In the genomic region with DNA sequence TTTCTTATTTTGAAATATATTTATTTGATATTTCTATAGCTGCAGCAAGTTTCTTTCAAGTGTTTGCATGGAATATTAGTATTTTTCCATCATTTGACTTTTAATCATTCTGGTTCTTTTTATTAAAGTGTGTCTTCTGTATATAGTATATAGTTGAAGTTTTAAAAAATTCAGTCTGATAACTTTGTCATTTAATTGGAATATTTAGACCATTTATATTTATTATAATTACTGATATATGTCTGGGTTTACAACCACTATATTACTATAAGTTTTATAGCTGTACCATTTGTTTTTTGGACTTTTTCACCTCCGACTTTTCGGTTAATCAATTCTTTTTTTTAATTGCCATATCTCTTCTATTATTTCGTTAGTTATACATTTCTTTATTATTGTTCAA, we compare ENCODE assay signal across 26 cellular contexts. TPM values are rescaled to one million over a fixed set of nuclear protein-coding genes. Genes with fewer than 3 reads are reported as not detected.
DNase-seq lines count a peak whose midpoint lies in the region; ATAC-seq, FAIRE-seq and TF ChIP-seq lines count a peak whose summit lies in the region.
"Had no signal": no experiment of that assay in that cellular context is flagged by ENCODE, and none has a peak within 500 bp of the region (broad histone marks: within the 10 kb centered on the region; RNA-seq: fewer than 3 reads in every experiment).

No MANE protein-coding gene starts in this region.

- H3K9ac ChIP-seq in K562 (ENCODE audit: insufficient read depth in 1 of 2, low read depth in 2 of 2, low read length in 2 of 2), result no peak overlapping the region
- H3K9ac ChIP-seq: BLaER1 had no signal

- H4K20me1 ChIP-seq in K562 (replicated peaks; ENCODE audit: control insufficient read depth, insufficient read depth, low read length), result no peaks in the 10 kb centered on the region
- H4K20me1 ChIP-seq: BLaER1 had no signal

- intact Hi-C loops in K562 (cut with micrococcal nuclease) (no loop called here), pancreas (cut with DNase I) (no loop called here), body of pancreas (cut with DNase I) (no loop called here)

- H3K27me3 ChIP-seq in K562 (ENCODE audit: control insufficient read depth in 2 of 2, insufficient read depth in 2 of 2, low read length in 2 of 2), result peaks cover 4 to 16% of the 10 kb centered on the region in 2 experiments; a peak in 3 of 5 replicates
- H3K27me3 ChIP-seq in pancreas, result no peaks in the 10 kb centered on the region
- H3K27me3 ChIP-seq in body of pancreas, result no peaks in the 10 kb centered on the region
- H3K27me3 ChIP-seq: BLaER1 had no signal

- no peak overlapping the region for H3K27ac ChIP-seq in K562 (ENCODE audit: extremely low read depth, low read depth, low read length)
- H3K27ac ChIP-seq in pancreas, result no peak overlapping the region
- no peak overlapping the region for H3K27ac ChIP-seq in body of pancreas
- H3K27ac ChIP-seq: 22Rv1, BLaER1 had no signal

- TF ChIP-seq CTCF in K562 (IDR thresholded peaks at IDR 0.05 in 2 of 3, conservative IDR thresholded peaks at IDR 0.05 in 1 of 3; ENCODE audit: insufficient read depth in 2 of 3, low read depth in 1 of 3, low read length in 3 of 3) (no peak), pancreas (IDR thresholded peaks at IDR 0.05) (no peak), body of pancreas (IDR thresholded peaks at IDR 0.05) (no peak)

- peak; percentile 6 for FAIRE-seq in A204.1 (lab: Jason Lieb, UNC)
- no peak for FAIRE-seq in K562 (lab: Jason Lieb, UNC)
- peak; percentile 57 for FAIRE-seq in pancreas (lab: Jason Lieb, UNC)
- FAIRE-seq: GM12878, GM12892, GM18507 had no signal

- CTCF ChIA-PET in K562 (lab: Yijun Ruan, JAX; ENCODE audit: low intra/inter-chr PET ratio), result interaction anchor here (0.6 kb wide), 1 partner anchor 47 kb away, joined by 4 read pairs; no protein-coding TSS in a partner anchor
- CTCF ChIA-PET in activated naive CD4-positive, alpha-beta T cell treated with anti-CD3 and anti-CD28 coated beads, Interleukin-2, amount 10 ng/mL, durations not matched to agents 7 days and 5 days (lab: Charles Lee), result no interaction called here

- POLR2A ChIA-PET in K562 (lab: Yijun Ruan, JAX), result interaction anchor here (2.0 kb wide), 1 partner anchor 10 kb away, joined by 5 read pairs; no protein-coding TSS in a partner anchor

- H3K79me2 ChIP-seq in K562 (ENCODE audit: control insufficient read depth, insufficient read depth, low read length), result no peaks in the 10 kb centered on the region

- DNase-seq in K562 (ENCODE audit: extremely low read depth in 1 of 4, low spot score in 3 of 4) (no peak), pancreas (no peak), body of pancreas (no peak)
- DNase-seq in activated naive CD4-positive, alpha-beta T cell treated with anti-CD3 and anti-CD28 coated beads, Interleukin-2, amount 10 ng/mL, durations not matched to agents 7 days and 5 days, result no peak
- DNase-seq: ACHN; BE2C; C1 segment of cervical spinal cord; CD4-positive, alpha-beta memory T cell; CD4-positive, CD25-positive, alpha-beta regulatory T cell; CD8-positive, alpha-beta memory T cell; COR-L47; DMS 273 treated with DMSO at 0.1 percent for 48 hours; DMS153; DMS53; DMS79; DND-41; EL; GDM1 had no signal

- no TSS peak for BruUV-seq in K562 (replicated peaks; lab: Mats Ljungman, UMichigan)

- ATAC-seq in K562 (no peak), pancreas (no peak), body of pancreas (no peak)
- ATAC-seq: GM12878 had no signal

- H3K4me1 Mint-ChIP-seq in activated naive CD4-positive, alpha-beta T cell treated with anti-CD3 and anti-CD28 coated beads, Interleukin-2, amount 10 ng/mL, durations not matched to agents 7 days and 5 days, result no peaks in the 10 kb centered on the region
- H3K4me1 Mint-ChIP-seq: CD14-positive monocyte; CD4-positive, alpha-beta memory T cell; CD4-positive, CD25-positive, alpha-beta regulatory T cell; CD8-positive, alpha-beta memory T cell had no signal

- no peak overlapping the region for H2AFZ ChIP-seq in K562 (ENCODE audit: low read depth, low read length)

- H3K27ac Mint-ChIP-seq in activated naive CD4-positive, alpha-beta T cell treated with anti-CD3 and anti-CD28 coated beads, Interleukin-2, amount 10 ng/mL, durations not matched to agents 7 days and 5 days, result no peak overlapping the region
- H3K27ac Mint-ChIP-seq: CD14-positive monocyte; CD4-positive, alpha-beta memory T cell; CD4-positive, CD25-positive, alpha-beta regulatory T cell; CD8-positive, alpha-beta memory T cell had no signal

- H3K9me3 ChIP-seq in K562 (replicated peaks; ENCODE audit: control insufficient read depth, insufficient read depth, low read depth, low read length) (no peaks in the 10 kb centered on the region), pancreas (no peaks in the 10 kb centered on the region), body of pancreas (no peaks in the 10 kb centered on the region)
- H3K9me3 ChIP-seq: BE2C had no signal

- 4% methylated on average over 3 of the region's 3 CpGs for WGBS in K562 (ENCODE audit: insufficient coverage, low coverage, missing lambda C conversion rate)
- WGBS in pancreas, 2 donors, result 52 to 59% methylated on average over 3 of the region's 3 CpGs
- WGBS in body of pancreas, 2 donors, result 59 to 86% methylated on average over 3 of the region's 3 CpGs

- no peaks in the 10 kb centered on the region for H3K9me3 Mint-ChIP-seq in activated naive CD4-positive, alpha-beta T cell treated with anti-CD3 and anti-CD28 coated beads, Interleukin-2, amount 10 ng/mL, durations not matched to agents 7 days and 5 days

- no peak for TF ChIP-seq EP300 in K562 (IDR thresholded peaks at IDR 0.05; ENCODE audit: low read length)

- no peak for TF ChIP-seq RAD21 in K562 (CRISPR knock-in tag; conservative IDR thresholded peaks at IDR 0.05 in 1 of 2, IDR thresholded peaks at IDR 0.05 in 1 of 2)

- no peaks in the 10 kb centered on the region for H3K36me3 ChIP-seq in K562 (ENCODE audit: control insufficient read depth, insufficient read depth, low read length)
- no peaks in the 10 kb centered on the region for H3K36me3 ChIP-seq in pancreas
- no peaks in the 10 kb centered on the region for H3K36me3 ChIP-seq in body of pancreas (replicated peaks in 1 of 2; ENCODE audit: insufficient read depth in 1 of 2, low read depth in 2 of 2)
- H3K36me3 ChIP-seq: BE2C, BLaER1 had no signal

- no peak overlapping the region for H3K4me3 Mint-ChIP-seq in activated naive CD4-positive, alpha-beta T cell treated with anti-CD3 and anti-CD28 coated beads, Interleukin-2, amount 10 ng/mL, durations not matched to agents 7 days and 5 days
- H3K4me3 Mint-ChIP-seq: CD14-positive monocyte; CD4-positive, alpha-beta memory T cell; CD4-positive, CD25-positive, alpha-beta regulatory T cell; CD8-positive, alpha-beta memory T cell had no signal

- no peaks in the 10 kb centered on the region for H3K36me3 Mint-ChIP-seq in activated naive CD4-positive, alpha-beta T cell treated with anti-CD3 and anti-CD28 coated beads, Interleukin-2, amount 10 ng/mL, durations not matched to agents 7 days and 5 days
- H3K36me3 Mint-ChIP-seq: CD14-positive monocyte; CD4-positive, alpha-beta memory T cell; CD4-positive, CD25-positive, alpha-beta regulatory T cell had no signal

- no peak overlapping the region for H3K4me2 ChIP-seq in K562 (ENCODE audit: insufficient read depth, low read length)
- H3K4me2 ChIP-seq: BLaER1 had no signal

- H3K4me1 ChIP-seq in K562 (replicated peaks in 1 of 2; ENCODE audit: control insufficient read depth in 2 of 2, insufficient read depth in 2 of 2, low read length in 2 of 2), result no peaks in the 10 kb centered on the region
- H3K4me1 ChIP-seq in pancreas, result no peaks in the 10 kb centered on the region
- H3K4me1 ChIP-seq in body of pancreas, result no peaks in the 10 kb centered on the region

- in situ Hi-C loops in K562 (cut with MboI), result no loop called here

- no peaks in the 10 kb centered on the region for H3K9me1 ChIP-seq in K562 (ENCODE audit: control insufficient read depth, insufficient read depth, low read length)

- peaks cover 20% of the 10 kb centered on the region for H3K27me3 Mint-ChIP-seq in activated naive CD4-positive, alpha-beta T cell treated with anti-CD3 and anti-CD28 coated beads, Interleukin-2, amount 10 ng/mL, durations not matched to agents 7 days and 5 days

- TF ChIP-seq POLR2A in K562 (conservative IDR thresholded peaks at IDR 0.05) (no peak), body of pancreas (IDR thresholded peaks at IDR 0.05) (no peak)

- H3K4me3 ChIP-seq in K562 (no peak overlapping the region), pancreas (no peak overlapping the region), body of pancreas (no peak overlapping the region)
- H3K4me3 ChIP-seq: BLaER1, GM12878 had no signal

TF ChIP-seq in K562, 482 proteins besides CTCF, POLR2A, EP300 and RAD21 (continues in another document):
- TF ChIP-seq, protein P1, sequence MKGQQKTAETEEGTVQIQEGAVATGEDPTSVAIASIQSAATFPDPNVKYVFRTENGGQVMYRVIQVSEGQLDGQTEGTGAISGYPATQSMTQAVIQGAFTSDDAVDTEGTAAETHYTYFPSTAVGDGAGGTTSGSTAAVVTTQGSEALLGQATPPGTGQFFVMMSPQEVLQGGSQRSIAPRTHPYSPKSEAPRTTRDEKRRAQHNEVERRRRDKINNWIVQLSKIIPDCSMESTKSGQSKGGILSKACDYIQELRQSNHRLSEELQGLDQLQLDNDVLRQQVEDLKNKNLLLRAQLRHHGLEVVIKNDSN (CRISPR knock-in tag; IDR thresholded peaks at IDR 0.05), result no peak
- no peak for TF ChIP-seq KDM4B (IDR thresholded peaks at IDR 0.05; ENCODE audit: borderline replicate concordance in 2 of 2, low read depth in 1 of 2)
- TF ChIP-seq ZNF507 (tag; conservative IDR thresholded peaks at IDR 0.05), result peak; percentile 98

RNA-seq across cellular contexts. Expression of a gene that starts 22.7 kb away (rescaled TPM):
- 0.21 TPM in 1 of 2 replicates, not detected in the other for total RNA-seq in K562 (2011; cell fraction: chromatin; rRNA removed; ENCODE audit: low replicate concordance)
- total RNA-seq in K562 (2011; cell fraction: nucleolus; rRNA removed), result 0.33 and 0.39 TPM in 2 replicates
- not detected in 2 replicates for total RNA-seq in K562 (2011; cell fraction: nucleoplasm; rRNA removed)
- total RNA-seq in K562 (2014; rRNA removed) (not detected in 2 replicates), K562 (2014; rRNA removed; fragmentation: Illumina TruSeq; extraction: Trizol) (not detected in 2 replicates), K562 (2015; rRNA removed; fragmentation: Illumina TruSeq; extraction: Trizol) (not detected in 2 replicates), K562 (2021) (0.13 TPM in 1 of 2 replicates, not detected in the other), pancreas (10 to 100 TPM in 2 of 6 donors, 1 to 10 TPM in 4; 1.8 to 12.4 (median 6.8) TPM), body of pancreas (10 to 100 TPM in 1 of 2 donors, 1 to 10 TPM in 1; 7.3 to 23.1 TPM)
- polyA plus RNA-seq in K562 (2011; rRNA removed) (0.39 TPM in 1 of 2 replicates, not detected in the other), K562 (2014; fragmentation: Illumina TruSeq; extraction: Trizol) (0.22 TPM in 1 of 2 replicates, not detected in the other), K562 (2014; fragmentation: Nextera tagmentation; extraction: Ambion mirVana) (not detected), K562 (2014; rRNA removed) (not detected in 2 replicates), pancreas (1 to 10 TPM; 1.5 to 3.6 TPM)
- 0.01 and 0.10 TPM in 2 replicates for polyA plus RNA-seq in K562 (2011; cell fraction: cytosol; rRNA removed)
- polyA plus RNA-seq in K562 (2011; cell fraction: nucleus; rRNA removed), result 0.16 and 0.38 TPM in 2 replicates
- 0.04 TPM in 1 of 2 replicates, not detected in the other for polyA plus RNA-seq in K562 (2012)
- 0.12 TPM in 1 of 2 replicates, not detected in the other for polyA minus RNA-seq in K562 (2011; rRNA and poly(A)+ RNA removed)
- not detected in 2 replicates for polyA minus RNA-seq in K562 (2011; cell fraction: cytosol; rRNA and poly(A)+ RNA removed)
- 0.11 and 0.27 TPM in 2 replicates for polyA minus RNA-seq in K562 (2011; cell fraction: nucleus; rRNA and poly(A)+ RNA removed)
- total RNA-seq: CD4-positive, alpha-beta memory T cell; CD4-positive, CD25-positive, alpha-beta regulatory T cell; CD8-positive, alpha-beta memory T cell; G401 had no signal
- polyA plus RNA-seq: CD14-positive monocyte; CD4-positive, alpha-beta memory T cell; CD4-positive, CD25-positive, alpha-beta regulatory T cell; CD8-positive, alpha-beta memory T cell had no signal
